8 cellular contexts compared by ENCODE assay signal in genomic region chr15:41775651-41776050, GRCh38. TPM values are rescaled to one million over a fixed set of nuclear protein-coding genes. Genes with fewer than 3 reads are reported as not detected.
DNase-seq lines count a peak whose midpoint lies in the region; ATAC-seq and TF ChIP-seq lines count a peak whose summit lies in the region.

No MANE protein-coding gene starts in this region.

- ATAC-seq in CD4-positive, CD25-positive, alpha-beta regulatory T cell (ENCODE audit: low read depth in 2 of 2), result no peak
- ATAC-seq in GM18858 (IDR thresholded peaks at IDR 0.05; ENCODE audit: unreplicated experiment) (no peak), HG02973 (IDR thresholded peaks at IDR 0.05; ENCODE audit: unreplicated experiment) (no peak)

- intact Hi-C loops in dendritic cell treated with granulocyte-macrophage colony-stimulating factor and Interleukin-4, amounts not matched to agents 40 ng/mL and 50 ng/mL, for 4 days (cut with micrococcal nuclease), result loop anchor here (10.0 kb wide), 1 partner anchor 129 kb away; no protein-coding TSS in a partner anchor

- peak overlapping the region; percentile 94 to 99 (median 97) for H3K4me3 Mint-ChIP-seq in CD4-positive, CD25-positive, alpha-beta regulatory T cell
- H3K4me3 Mint-ChIP-seq in dendritic cell treated with granulocyte-macrophage colony-stimulating factor and Interleukin-4, amounts not matched to agents 40 ng/mL and 50 ng/mL, for 4 days, result peak overlapping the region; percentile 98

- peaks cover 5% of the 10 kb centered on the region for H3K27me3 Mint-ChIP-seq in CD4-positive, CD25-positive, alpha-beta regulatory T cell
- no peaks in the 10 kb centered on the region for H3K27me3 Mint-ChIP-seq in dendritic cell treated with granulocyte-macrophage colony-stimulating factor and Interleukin-4, amounts not matched to agents 40 ng/mL and 50 ng/mL, for 4 days

- no peak for TF ChIP-seq RAD21 in neural cell (conservative IDR thresholded peaks at IDR 0.05)

- no peaks in the 10 kb centered on the region for H4K20me1 ChIP-seq in MM.1S (ENCODE audit: insufficient read depth, low read length)
- no peaks in the 10 kb centered on the region for H4K20me1 ChIP-seq in neural cell (ENCODE audit: insufficient read depth)

- H3F3A ChIP-seq in MM.1S (ENCODE audit: insufficient read depth, low read length) (peaks cover 29% of the 10 kb centered on the region), neural cell (ENCODE audit: insufficient read depth, low read length, poor library complexity, severe bottlenecking) (peaks cover 11% of the 10 kb centered on the region)

- H3K4me3 ChIP-seq in CD4-positive, CD25-positive, alpha-beta regulatory T cell (ENCODE audit: low read depth, low read length), result peak overlapping the region; percentile 87
- H3K4me3 ChIP-seq in MM.1S (ENCODE audit: low read length) (no peak overlapping the region), neural cell (ENCODE audit: low read length) (peak overlapping the region; percentile 81)

- peaks cover 9% of the 10 kb centered on the region for H3K36me3 Mint-ChIP-seq in CD4-positive, CD25-positive, alpha-beta regulatory T cell
- peaks cover 34% of the 10 kb centered on the region for H3K36me3 Mint-ChIP-seq in dendritic cell treated with granulocyte-macrophage colony-stimulating factor and Interleukin-4, amounts not matched to agents 40 ng/mL and 50 ng/mL, for 4 days (ENCODE audit: low read depth)

- H3K9ac ChIP-seq in MM.1S (ENCODE audit: low read length) (no peak overlapping the region), neural cell (ENCODE audit: low read length) (peak overlapping the region; percentile 86)

- peak overlapping the region in 2 of 3 donors; percentile 63 to 92 for H3K27ac Mint-ChIP-seq in CD4-positive, CD25-positive, alpha-beta regulatory T cell
- peak overlapping the region; percentile 86 for H3K27ac Mint-ChIP-seq in dendritic cell treated with granulocyte-macrophage colony-stimulating factor and Interleukin-4, amounts not matched to agents 40 ng/mL and 50 ng/mL, for 4 days

- H3K79me2 ChIP-seq in MM.1S (ENCODE audit: low read length) (peaks cover 9% of the 10 kb centered on the region; the same call in 1 of the 2 replicates), neural cell (replicated peaks; ENCODE audit: insufficient read depth, low read length) (peaks cover 30% of the 10 kb centered on the region)

- no peaks in the 10 kb centered on the region for H3K27me3 ChIP-seq in CD4-positive, CD25-positive, alpha-beta regulatory T cell (ENCODE audit: control insufficient read depth, insufficient read depth, low read length)
- H3K27me3 ChIP-seq in MM.1S (replicated peaks; ENCODE audit: insufficient read depth, low read length) (no peaks in the 10 kb centered on the region), neural cell (ENCODE audit: insufficient read depth, low read depth, low read length) (no peaks in the 10 kb centered on the region)

- H3K4me2 ChIP-seq in MM.1S (ENCODE audit: low read depth, low read length), result peak overlapping the region; percentile 75
- H3K4me2 ChIP-seq in neural cell (ENCODE audit: low read length), result peak overlapping the region; percentile 91

- H3K4me1 Mint-ChIP-seq in CD4-positive, CD25-positive, alpha-beta regulatory T cell, result peaks cover 52 to 82% (median 68%) of the 10 kb centered on the region in 4 donors
- H3K4me1 Mint-ChIP-seq in dendritic cell treated with granulocyte-macrophage colony-stimulating factor and Interleukin-4, amounts not matched to agents 40 ng/mL and 50 ng/mL, for 4 days (ENCODE audit: low read depth), result peaks cover 62% of the 10 kb centered on the region

- H3K9me2 ChIP-seq in MM.1S (replicated peaks; ENCODE audit: insufficient read depth, low read length) (no peaks in the 10 kb centered on the region), neural cell (ENCODE audit: insufficient read depth, low read length) (no peaks in the 10 kb centered on the region)

- H3K36me3 ChIP-seq in CD4-positive, CD25-positive, alpha-beta regulatory T cell (ENCODE audit: control insufficient read depth, insufficient read depth, low read length), result no peaks in the 10 kb centered on the region
- H3K36me3 ChIP-seq in MM.1S (replicated peaks; ENCODE audit: insufficient read depth, low read length), result no peaks in the 10 kb centered on the region
- no peaks in the 10 kb centered on the region for H3K36me3 ChIP-seq in neural cell (ENCODE audit: insufficient read depth, low read length)

- TF ChIP-seq EP300 in neural cell (conservative IDR thresholded peaks at IDR 0.05; ENCODE audit: poor library complexity, severe bottlenecking), result no peak

- no peaks in the 10 kb centered on the region for H3K9me3 Mint-ChIP-seq in CD4-positive, CD25-positive, alpha-beta regulatory T cell
- H3K9me3 Mint-ChIP-seq in dendritic cell treated with granulocyte-macrophage colony-stimulating factor and Interleukin-4, amounts not matched to agents 40 ng/mL and 50 ng/mL, for 4 days, result no peaks in the 10 kb centered on the region

- H2AFZ ChIP-seq in MM.1S (ENCODE audit: low read length), result 0 out of 2 replicates have a peak overlapping the region, but pooled peaks have one; percentile 73
- no peak overlapping the region for H2AFZ ChIP-seq in neural cell (ENCODE audit: low read depth, low read length)

- H3K9me3 ChIP-seq in CD4-positive, CD25-positive, alpha-beta regulatory T cell (ENCODE audit: control insufficient read depth in 2 of 2, low read length in 2 of 2), result no peaks in the 10 kb centered on the region
- H3K9me3 ChIP-seq in MM.1S (replicated peaks; ENCODE audit: insufficient read depth, low read length) (no peaks in the 10 kb centered on the region), neural cell (ENCODE audit: low read length) (no peaks in the 10 kb centered on the region)

- H3K4me1 ChIP-seq in CD4-positive, CD25-positive, alpha-beta regulatory T cell (ENCODE audit: control insufficient read depth, insufficient read depth, low read length, poor library complexity, severe bottlenecking), result peaks cover 50% of the 10 kb centered on the region
- peaks cover 30% of the 10 kb centered on the region for H3K4me1 ChIP-seq in MM.1S (ENCODE audit: low read length)

- H3K27ac ChIP-seq in CD4-positive, CD25-positive, alpha-beta regulatory T cell (ENCODE audit: insufficient read depth, low read length, poor library complexity, severe bottlenecking), result no peak overlapping the region
- H3K27ac ChIP-seq in MM.1S (ENCODE audit: low read length), result no peak overlapping the region
- H3K27ac ChIP-seq in neural cell (ENCODE audit: low read length), result peak overlapping the region; percentile 83

- DNase-seq in CD4-positive, CD25-positive, alpha-beta regulatory T cell, result no peak
- DNase-seq in MM.1S (no peak), hypothalamus (lab: John Stamatoyannopoulos, UW) (no peak)
- DNase-seq in stimulated activated naive CD4-positive, alpha-beta T cell treated with Interleukin-2 at 50 U/mL for 16 hours (lab: John Stamatoyannopoulos, UW), result no peak

- TF ChIP-seq CTCF in MM.1S (IDR thresholded peaks at IDR 0.05; ENCODE audit: low read length), result no peak
- TF ChIP-seq CTCF in neural cell (IDR thresholded peaks at IDR 0.05; ENCODE audit: poor library complexity, severe bottlenecking), result no peak

TF ChIP-seq in neural cell, 6 proteins besides CTCF, POLR2A, EP300 and RAD21:
- TF ChIP-seq EZH2 (IDR thresholded peaks at IDR 0.05; ENCODE audit: borderline replicate concordance, insufficient read depth, low read length, poor library complexity, severe bottlenecking), result no peak
- no peak for TF ChIP-seq REST (IDR thresholded peaks at IDR 0.05; ENCODE audit: borderline replicate concordance)
- TF ChIP-seq MXI1 (conservative IDR thresholded peaks at IDR 0.05; ENCODE audit: poor library complexity, severe bottlenecking), result no peak
- no peak for TF ChIP-seq POLR2AphosphoS5 (IDR thresholded peaks at IDR 0.05)
- TF ChIP-seq TAF1 (IDR thresholded peaks at IDR 0.05; ENCODE audit: low read depth), result no peak
- no peak for TF ChIP-seq SMC3 (conservative IDR thresholded peaks at IDR 0.05; ENCODE audit: poor library complexity)

RNA-seq across cellular contexts. Expression of gene MAPKBP1, which starts 1.4 kb away (rescaled TPM):
- 40.4 TPM for total RNA-seq in CD4-positive, CD25-positive, alpha-beta regulatory T cell
- 1 to 10 TPM; 1.9 to 3.1 (median 2.6) TPM for polyA plus RNA-seq in CD4-positive, CD25-positive, alpha-beta regulatory T cell
- 30.3 and 39.9 TPM in 2 replicates for polyA plus RNA-seq in neural cell
- 50.7 and 53.1 TPM in 2 replicates for polyA minus RNA-seq in neural cell

RNA-seq across cellular contexts. Expression of gene JMJD7, which starts 52.2 kb away (rescaled TPM):
- 42.2 TPM for total RNA-seq in CD4-positive, CD25-positive, alpha-beta regulatory T cell
- 10 to 100 TPM; 17.0 to 26.1 (median 24.5) TPM for polyA plus RNA-seq in CD4-positive, CD25-positive, alpha-beta regulatory T cell
- 14.0 and 19.8 TPM in 2 replicates for polyA plus RNA-seq in neural cell
- 3.9 and 4.4 TPM in 2 replicates for polyA minus RNA-seq in neural cell
